Comparison of ENCODE assay signal across 14 cellular contexts in the genomic region with DNA sequence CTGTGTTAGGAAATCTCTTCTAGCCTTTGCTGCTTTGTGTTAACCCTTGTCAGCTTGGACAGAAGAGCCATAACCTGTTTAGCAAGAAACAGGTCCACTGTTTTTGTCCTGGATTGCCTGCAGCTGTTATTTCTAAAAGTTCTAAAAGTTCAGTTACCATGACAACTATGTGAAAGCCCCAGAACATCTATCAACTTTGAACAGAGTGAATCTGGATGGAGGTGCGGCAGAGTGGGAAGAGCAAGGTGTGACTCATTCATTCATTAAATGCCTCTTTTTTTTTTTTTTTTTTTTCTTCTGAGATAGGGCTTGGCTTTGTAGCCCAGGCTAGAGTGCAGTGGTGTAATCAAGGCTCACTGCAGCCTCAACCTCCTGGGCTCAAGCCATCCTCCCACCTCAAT. TPM values are rescaled to one million over a fixed set of nuclear protein-coding genes. Genes with fewer than 3 reads are reported as not detected.
DNase-seq lines count a peak whose midpoint lies in the region; ATAC-seq lines count a peak whose summit lies in the region.
"Had no signal": no experiment of that assay in that cellular context is flagged by ENCODE, and none has a peak within 500 bp of the region (broad histone marks: within the 10 kb centered on the region; RNA-seq: fewer than 3 reads in every experiment).

No MANE protein-coding gene starts in this region.

- no peak overlapping the region for H3K4me2 ChIP-seq in Karpas-422 (ENCODE audit: low read depth, low read length, poor library complexity, severe bottlenecking)

- no peak overlapping the region for H3K4me3 ChIP-seq in Karpas-422 (ENCODE audit: low read length)
- H3K4me3 ChIP-seq: esophagus squamous epithelium, suprapubic skin had no signal

- H3K9me2 ChIP-seq in Karpas-422 (replicated peaks; ENCODE audit: insufficient read depth, low read length): no peaks in the 10 kb centered on the region

- no peak for ATAC-seq in HG02588 (IDR thresholded peaks at IDR 0.05; ENCODE audit: unreplicated experiment)
- ATAC-seq: activated CD4-positive, alpha-beta T cell treated with anti-CD3 and anti-CD28 coated beads for 36 hours had no signal

- H3K27me3 ChIP-seq in Karpas-422 (ENCODE audit: low read length): no peaks in the 10 kb centered on the region
- H3K27me3 ChIP-seq: esophagus squamous epithelium, suprapubic skin had no signal

- H4K20me1 ChIP-seq in Karpas-422 (ENCODE audit: insufficient read depth, low read depth, low read length): no peaks in the 10 kb centered on the region

- no peaks in the 10 kb centered on the region for H3K36me3 ChIP-seq in Karpas-422 (ENCODE audit: insufficient read depth, low read length)
- H3K36me3 ChIP-seq: esophagus squamous epithelium, suprapubic skin had no signal

- no peak overlapping the region for H3K9ac ChIP-seq in Karpas-422 (ENCODE audit: low read length)

- peak; percentile 35 for DNase-seq in A172 (ENCODE audit: low spot score)
- peak; percentile 48 for DNase-seq in HCEC 1CT
- peak; percentile 84 for DNase-seq in amniotic epithelial cell (ENCODE audit: low read depth)
- DNase-seq in kidney glomerular epithelial cell (lab: John Stamatoyannopoulos, UW): peak; percentile 73
- DNase-seq in activated CD4-positive, alpha-beta T cell treated with anti-CD3 and anti-CD28 coated beads for 48 hours: no peak
- no peak for DNase-seq in Karpas-422
- no peak for DNase-seq in RPMI8226
- DNase-seq: activated CD4-positive, alpha-beta T cell treated with anti-CD3 and anti-CD28 coated beads for 36 hours; AML-193; esophagus squamous epithelium; NCI-H1092; posterior cingulate gyrus had no signal

- no peaks in the 10 kb centered on the region for H3K9me3 ChIP-seq in Karpas-422 (ENCODE audit: low read length)
- H3K9me3 ChIP-seq: esophagus squamous epithelium, suprapubic skin had no signal

- no peaks in the 10 kb centered on the region for H3K4me1 ChIP-seq in Karpas-422 (ENCODE audit: low read length)
- H3K4me1 ChIP-seq: suprapubic skin had no signal

- no peaks in the 10 kb centered on the region for H3K79me2 ChIP-seq in Karpas-422 (ENCODE audit: low read length)

- H3K27ac ChIP-seq in Karpas-422 (ENCODE audit: low read length): no peak overlapping the region
- H3K27ac ChIP-seq: suprapubic skin had no signal

- no peak overlapping the region for H2AFZ ChIP-seq in Karpas-422 (ENCODE audit: low read length)

RNA-seq across cellular contexts. Expression of gene RBX1, which starts 50.5 kb away (rescaled TPM):
- total RNA-seq in A172 (2014; rRNA removed; shearing (Covaris generic)): 67.1 and 101 TPM in 2 replicates
- 57.5 and 86.1 TPM in 2 replicates for total RNA-seq in Karpas-422 (2014; rRNA removed; shearing (Covaris generic); ENCODE audit: low replicate concordance)

Comparison
In these comparisons a context has a peak if more than half of its experiments do, and no peak if none do; other contexts are left out.
1. DNase-seq: peak in A172 (single experiment), HCEC 1CT (single experiment), amniotic epithelial cell (single experiment) and kidney glomerular epithelial cell (single experiment); none in activated CD4-positive, alpha-beta T cell treated with anti-CD3 and anti-CD28 coated beads for 48 hours (single experiment), Karpas-422 (single experiment) and RPMI8226 (single experiment).